15 cellular contexts compared by ENCODE assay signal in genomic region chr1:201095581-201096531, GRCh38. TPM values are rescaled to one million over a fixed set of nuclear protein-coding genes. Genes with fewer than 3 reads are reported as not detected.
DNase-seq lines count a peak whose midpoint lies in the region; ATAC-seq and TF ChIP-seq lines count a peak whose summit lies in the region.
"Had no signal": no experiment of that assay in that cellular context is flagged by ENCODE, and none has a peak within 500 bp of the region (broad histone marks: within the 10 kb centered on the region; RNA-seq: fewer than 3 reads in every experiment).

No MANE protein-coding gene starts in this region.

- in situ Hi-C loops in HAP-1 (cut with MboI; ENCODE audit: low sequenced_read_pairs): no loop called here

- no peak for ATAC-seq in mucosa of descending colon
- ATAC-seq: left ventricle myocardium superior had no signal

- intact Hi-C loops in mucosa of descending colon (cut with DNase I, micrococcal nuclease): no loop called here

- peak overlapping the region; percentile 35 for H3K27ac ChIP-seq in layer of hippocampus (ENCODE audit: low read depth, low read length)
- H3K27ac ChIP-seq: testis had no signal

- H3K9me3 ChIP-seq in mucosa of descending colon: no peaks in the 10 kb centered on the region
- H3K9me3 ChIP-seq in HAP-1: no peaks in the 10 kb centered on the region
- H3K9me3 ChIP-seq: testis had no signal

- H3K4me3 ChIP-seq in mucosa of descending colon: no peak overlapping the region
- H3K4me3 ChIP-seq in HAP-1: no peak overlapping the region
- H3K4me3 ChIP-seq: testis had no signal

- H3K4me1 ChIP-seq in mucosa of descending colon (ENCODE audit: low read depth): no peaks in the 10 kb centered on the region
- H3K4me1 ChIP-seq in HAP-1: no peaks in the 10 kb centered on the region

- TF ChIP-seq CTCF in mucosa of descending colon (IDR thresholded peaks at IDR 0.05): no peak

- no peaks in the 10 kb centered on the region for H3K36me3 ChIP-seq in mucosa of descending colon (ENCODE audit: low read depth)
- no peaks in the 10 kb centered on the region for H3K36me3 ChIP-seq in HAP-1 (replicated peaks)

- H3K27me3 ChIP-seq in layer of hippocampus (ENCODE audit: control insufficient read depth, insufficient read depth, low read length) (no peaks in the 10 kb centered on the region), HAP-1 (ENCODE audit: low read depth) (no peaks in the 10 kb centered on the region)
- H3K27me3 ChIP-seq: testis had no signal

- DNase-seq in NCI-H2196 (lab: John Stamatoyannopoulos, UW; ENCODE audit: unreplicated experiment) (peak; percentile 21), NCI-H2196 treated with DMSO at 0.1 percent for 48 hours (lab: John Stamatoyannopoulos, UW; ENCODE audit: unreplicated experiment) (no peak), SHP77 (lab: John Stamatoyannopoulos, UW) (peak; percentile 15 to 55), mucosa of descending colon (no peak), HAP-1 (ENCODE audit: low spot score in 2 of 2) (no peak), GM03348 (ENCODE audit: low spot score) (no peak)
- no peak for DNase-seq in stimulated activated CD4-positive, alpha-beta T cell treated with anti-CD3 and anti-CD28 coated beads, Interleukin-2, amount 100 ng/mL, for 24 hours
- DNase-seq: activated naive CD8-positive, alpha-beta T cell treated with anti-CD3 and anti-CD28 coated beads for 36 hours; cerebellar nuclear complex; KG1; left ventricle myocardium superior; OCI-M1; SW 1271; testis had no signal

RNA-seq across cellular contexts. Expression of gene CACNA1S, which starts 16.4 kb away (rescaled TPM):
- not detected for total RNA-seq in mucosa of descending colon
- total RNA-seq: activated naive CD8-positive, alpha-beta T cell treated with anti-CD3 and anti-CD28 coated beads for 36 hours; left ventricle myocardium superior had no signal

RNA-seq across cellular contexts. Expression of gene ASCL5, which starts 31.1 kb away (rescaled TPM):
- not detected for total RNA-seq in mucosa of descending colon
- total RNA-seq: left ventricle myocardium superior had no signal

RNA-seq across cellular contexts. Expression of gene TMEM9, which starts 58.4 kb away (rescaled TPM):
- total RNA-seq in mucosa of descending colon: 10 to 100 TPM; 19.1 to 38.9 (median 24.1) TPM

Comparison
In these comparisons a context has a peak if more than half of its experiments do, and no peak if none do; other contexts are left out.
1. DNase-seq: peak in NCI-H2196 (single experiment) and SHP77 (2 of 2); none in NCI-H2196 treated with DMSO at 0.1 percent for 48 hours (single experiment), mucosa of descending colon (0 of 3), stimulated activated CD4-positive, alpha-beta T cell treated with anti-CD3 and anti-CD28 coated beads, Interleukin-2, amount 100 ng/mL, for 24 hours (0 of 2), HAP-1 (0 of 2) and GM03348 (single experiment).